ENCODE assay signal across 1 cellular context in the genomic region with DNA sequence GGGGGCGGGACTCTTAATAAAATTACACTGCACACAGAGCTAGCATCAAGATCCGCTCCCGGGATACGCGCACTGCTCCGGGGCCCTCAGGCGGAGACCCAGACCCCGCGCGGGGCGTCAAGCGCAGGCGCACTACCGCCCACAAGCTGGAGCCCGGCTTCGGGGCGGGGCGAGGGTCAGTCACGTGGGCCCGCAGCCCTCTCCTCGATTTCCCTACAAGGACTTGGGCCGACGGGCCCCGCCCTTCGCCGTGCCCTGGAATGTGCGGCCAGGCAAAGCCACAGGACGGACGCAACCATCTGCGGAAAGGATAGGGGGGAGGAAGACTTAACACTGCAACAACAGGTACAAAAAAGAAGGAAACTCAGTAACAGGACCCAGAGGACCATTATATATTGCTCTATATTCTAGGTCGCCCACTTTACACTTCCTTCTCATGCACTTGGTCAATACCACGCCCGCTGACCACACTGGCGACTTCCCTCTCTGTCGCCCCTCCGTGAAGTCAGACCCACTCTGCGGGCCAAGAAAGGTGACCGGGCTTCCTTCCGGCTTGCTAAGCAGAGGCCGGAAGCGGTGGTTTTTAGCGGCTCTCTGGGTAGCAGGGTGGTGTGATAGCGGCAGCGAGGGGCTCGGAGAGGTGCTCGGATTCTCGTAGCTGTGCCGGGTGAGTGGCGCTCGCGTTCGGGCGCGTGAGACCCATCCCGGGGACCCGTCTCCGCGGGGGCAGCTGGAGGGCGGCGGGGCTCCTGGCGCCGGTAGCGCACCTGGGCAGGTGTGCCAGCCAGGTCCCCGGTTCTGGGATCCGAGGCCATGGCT.
A peak's percentile ranks its signal among the peaks of the same experiment; 100 is the strongest.
TF ChIP-seq lines count a peak whose summit lies in the region.

Gene MYL12A (plus strand): TSS at position 559 of the 819 bp plus-strand sequence. CDS start 5,447 bp downstream, outside the sequence.

TF ChIP-seq in HepG2, 621 proteins besides CTCF, POLR2A, EP300 and RAD21 (continued from another document and continues in another):
- TF ChIP-seq ZNF687 (CRISPR knock-in tag; IDR thresholded peaks at IDR 0.05) (peak; percentile 88), MXD4 (CRISPR knock-in tag; IDR thresholded peaks at IDR 0.05) (peak; percentile 71; the same call in 1 of the 2 replicates), SCMH1 (CRISPR knock-in tag; IDR thresholded peaks at IDR 0.05; ENCODE audit: borderline replicate concordance) (no peak), KLF6 (CRISPR knock-in tag; IDR thresholded peaks at IDR 0.05) (peak; percentile 72), PAWR (CRISPR knock-in tag; IDR thresholded peaks at IDR 0.05; ENCODE audit: borderline replicate concordance) (no peak), CBX5 (CRISPR knock-in tag; IDR thresholded peaks at IDR 0.05; ENCODE audit: borderline replicate concordance) (no peak; the same call in 1 of the 2 replicates), THAP8 (CRISPR knock-in tag; IDR thresholded peaks at IDR 0.05; ENCODE audit: borderline replicate concordance) (no peak), ZNF562 (CRISPR knock-in tag; IDR thresholded peaks at IDR 0.05; ENCODE audit: borderline replicate concordance) (no peak), ARNT2 (CRISPR knock-in tag; IDR thresholded peaks at IDR 0.05; ENCODE audit: low read depth) (peak; percentile 24; the same call in 1 of the 2 replicates), ZNF788 (CRISPR knock-in tag; IDR thresholded peaks at IDR 0.05; ENCODE audit: borderline replicate concordance) (peak; percentile 36; the same call in 1 of the 2 replicates), KDM6A (CRISPR knock-in tag; IDR thresholded peaks at IDR 0.05; ENCODE audit: low read depth) (no peak), ZNF30 (CRISPR knock-in tag; IDR thresholded peaks at IDR 0.05) (no peak), HHEX (CRISPR knock-in tag; IDR thresholded peaks at IDR 0.05) (no peak), MED1 (CRISPR knock-in tag; IDR thresholded peaks at IDR 0.05) (peak; percentile 62), EHMT2 (IDR thresholded peaks at IDR 0.05; ENCODE audit: borderline replicate concordance, low read depth, low read length) (no peak), KLF12 (CRISPR knock-in tag; IDR thresholded peaks at IDR 0.05; ENCODE audit: borderline replicate concordance) (peak; percentile 88), ARNT (IDR thresholded peaks at IDR 0.05) (no peak), ZMAT3 (CRISPR knock-in tag; conservative IDR thresholded peaks at IDR 0.05) (peak; percentile 73; the same call in 1 of the 2 replicates), THYN1 (CRISPR knock-in tag; IDR thresholded peaks at IDR 0.05; ENCODE audit: borderline replicate concordance, low read depth) (no peak), ZNF337 (CRISPR knock-in tag; IDR thresholded peaks at IDR 0.05; ENCODE audit: borderline replicate concordance, low read depth) (no peak), GATAD2A (CRISPR knock-in tag; IDR thresholded peaks at IDR 0.05) (peak; percentile 63), NCOA1 (CRISPR knock-in tag; IDR thresholded peaks at IDR 0.05) (no peak), ZNF598 (CRISPR knock-in tag; IDR thresholded peaks at IDR 0.05; ENCODE audit: borderline replicate concordance) (no peak), SAFB2 (CRISPR knock-in tag; IDR thresholded peaks at IDR 0.05; ENCODE audit: borderline replicate concordance, low read depth) (no peak), ZFP91 (CRISPR knock-in tag; IDR thresholded peaks at IDR 0.05; ENCODE audit: borderline replicate concordance) (peak; percentile 89), ZNF501 (CRISPR knock-in tag; IDR thresholded peaks at IDR 0.05) (peak; percentile 97), ZNF775 (CRISPR knock-in tag; IDR thresholded peaks at IDR 0.05; ENCODE audit: borderline replicate concordance) (no peak; the same call in 1 of the 2 replicates), SNAPC2 (CRISPR knock-in tag; IDR thresholded peaks at IDR 0.05) (peak; percentile 73; the same call in 1 of the 2 replicates), ZFP41 (CRISPR knock-in tag; IDR thresholded peaks at IDR 0.05; ENCODE audit: borderline replicate concordance) (0 out of 2 replicates have a peak, but pooled peaks have one; percentile 56), TBX3 (IDR thresholded peaks at IDR 0.05; ENCODE audit: borderline replicate concordance) (peak; percentile 67; the same call in 1 of the 2 replicates), MATR3 (CRISPR knock-in tag; IDR thresholded peaks at IDR 0.05) (no peak), ZNF264 (CRISPR knock-in tag; IDR thresholded peaks at IDR 0.05) (peak; percentile 88), ZBTB37 (CRISPR knock-in tag; IDR thresholded peaks at IDR 0.05) (no peak), MED8 (CRISPR knock-in tag; IDR thresholded peaks at IDR 0.05; ENCODE audit: insufficient replicate concordance) (no peak), SKI (IDR thresholded peaks at IDR 0.05; ENCODE audit: partially characterized antibody) (no peak), ZNF7 (CRISPR knock-in tag; IDR thresholded peaks at IDR 0.05) (no peak), ZBTB39 (CRISPR knock-in tag; IDR thresholded peaks at IDR 0.05) (no peak), MBNL3 (CRISPR knock-in tag; conservative IDR thresholded peaks at IDR 0.05) (no peak), ZNF24 (IDR thresholded peaks at IDR 0.05) (no peak; the same call in 1 of the 2 replicates), NR0B2 (CRISPR knock-in tag; IDR thresholded peaks at IDR 0.05) (no peak), PHF5A (CRISPR knock-in tag; IDR thresholded peaks at IDR 0.05; ENCODE audit: low read depth, unreplicated experiment) (peak; percentile 67), REL (CRISPR knock-in tag; conservative IDR thresholded peaks at IDR 0.05) (no peak), ZFP1 (CRISPR knock-in tag; IDR thresholded peaks at IDR 0.05) (peak; percentile 43; the same call in 1 of the 2 replicates), SRY (CRISPR knock-in tag; IDR thresholded peaks at IDR 0.05) (peak; percentile 54; the same call in 1 of the 2 replicates), TFAP4 (IDR thresholded peaks at IDR 0.05; ENCODE audit: borderline replicate concordance, low read depth) (peak; percentile 27; the same call in 1 of the 2 replicates), ZNF605 (CRISPR knock-in tag; IDR thresholded peaks at IDR 0.05) (peak; percentile 91)
- TF ChIP-seq, protein P1, sequence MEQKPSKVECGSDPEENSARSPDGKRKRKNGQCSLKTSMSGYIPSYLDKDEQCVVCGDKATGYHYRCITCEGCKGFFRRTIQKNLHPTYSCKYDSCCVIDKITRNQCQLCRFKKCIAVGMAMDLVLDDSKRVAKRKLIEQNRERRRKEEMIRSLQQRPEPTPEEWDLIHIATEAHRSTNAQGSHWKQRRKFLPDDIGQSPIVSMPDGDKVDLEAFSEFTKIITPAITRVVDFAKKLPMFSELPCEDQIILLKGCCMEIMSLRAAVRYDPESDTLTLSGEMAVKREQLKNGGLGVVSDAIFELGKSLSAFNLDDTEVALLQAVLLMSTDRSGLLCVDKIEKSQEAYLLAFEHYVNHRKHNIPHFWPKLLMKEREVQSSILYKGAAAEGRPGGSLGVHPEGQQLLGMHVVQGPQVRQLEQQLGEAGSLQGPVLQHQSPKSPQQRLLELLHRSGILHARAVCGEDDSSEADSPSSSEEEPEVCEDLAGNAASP (CRISPR knock-in tag; IDR thresholded peaks at IDR 0.05; ENCODE audit: borderline replicate concordance): peak; percentile 7; the same call in 1 of the 2 replicates
- TF ChIP-seq, protein P2, sequence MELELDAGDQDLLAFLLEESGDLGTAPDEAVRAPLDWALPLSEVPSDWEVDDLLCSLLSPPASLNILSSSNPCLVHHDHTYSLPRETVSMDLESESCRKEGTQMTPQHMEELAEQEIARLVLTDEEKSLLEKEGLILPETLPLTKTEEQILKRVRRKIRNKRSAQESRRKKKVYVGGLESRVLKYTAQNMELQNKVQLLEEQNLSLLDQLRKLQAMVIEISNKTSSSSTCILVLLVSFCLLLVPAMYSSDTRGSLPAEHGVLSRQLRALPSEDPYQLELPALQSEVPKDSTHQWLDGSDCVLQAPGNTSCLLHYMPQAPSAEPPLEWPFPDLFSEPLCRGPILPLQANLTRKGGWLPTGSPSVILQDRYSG (CRISPR knock-in tag; IDR thresholded peaks at IDR 0.05): no peak
- TF ChIP-seq, protein P3, sequence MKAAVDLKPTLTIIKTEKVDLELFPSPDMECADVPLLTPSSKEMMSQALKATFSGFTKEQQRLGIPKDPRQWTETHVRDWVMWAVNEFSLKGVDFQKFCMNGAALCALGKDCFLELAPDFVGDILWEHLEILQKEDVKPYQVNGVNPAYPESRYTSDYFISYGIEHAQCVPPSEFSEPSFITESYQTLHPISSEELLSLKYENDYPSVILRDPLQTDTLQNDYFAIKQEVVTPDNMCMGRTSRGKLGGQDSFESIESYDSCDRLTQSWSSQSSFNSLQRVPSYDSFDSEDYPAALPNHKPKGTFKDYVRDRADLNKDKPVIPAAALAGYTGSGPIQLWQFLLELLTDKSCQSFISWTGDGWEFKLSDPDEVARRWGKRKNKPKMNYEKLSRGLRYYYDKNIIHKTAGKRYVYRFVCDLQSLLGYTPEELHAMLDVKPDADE (CRISPR knock-in tag; IDR thresholded peaks at IDR 0.05): no peak
